17 cellular contexts compared by ENCODE assay signal in genomic region chr17:31521632-31522283, GRCh38.
DNase-seq lines count a peak whose midpoint lies in the region; ATAC-seq and TF ChIP-seq lines count a peak whose summit lies in the region.
"Had no signal": no experiment of that assay in that cellular context is flagged by ENCODE, and none has a peak within 500 bp of the region (broad histone marks: within the 10 kb centered on the region; RNA-seq: fewer than 3 reads in every experiment).

No MANE protein-coding gene starts in this region.

- peaks cover 6% of the 10 kb centered on the region for H3K4me1 Mint-ChIP-seq in activated CD8-positive, alpha-beta T cell treated with anti-CD3 and anti-CD28 coated beads for 36 hours (ENCODE audit: low read depth)
- H3K4me1 Mint-ChIP-seq in activated CD8-positive, alpha-beta T cell treated with anti-CD3 and anti-CD28 coated beads, Interleukin-2, amount 10 ng/mL, durations not matched to agents 7 days and 5 days (ENCODE audit: low read depth): peaks cover 6% of the 10 kb centered on the region
- H3K4me1 Mint-ChIP-seq in glutamatergic neuron (ENCODE audit: low read depth, unreplicated experiment): peaks cover 5% of the 10 kb centered on the region

- H3K4me1 ChIP-seq in Panc1 (ENCODE audit: control insufficient read depth, insufficient read depth, low read length) (no peaks in the 10 kb centered on the region), gastrocnemius medialis (no peaks in the 10 kb centered on the region)

- ATAC-seq in activated CD8-positive, alpha-beta T cell treated with anti-CD3 and anti-CD28 coated beads for 36 hours: no peak
- no peak for ATAC-seq in activated CD8-positive, alpha-beta T cell treated with anti-CD3 and anti-CD28 coated beads, Interleukin-2, amount 10 ng/mL, durations not matched to agents 7 days and 5 days
- ATAC-seq in Panc1 (no peak), gastrocnemius medialis (no peak)
- ATAC-seq: PC-3 had no signal

- no TSS peak for BruUV-seq in Panc1 (replicated peaks; lab: Mats Ljungman, UMichigan)

- H3K4me3 ChIP-seq in Panc1 (ENCODE audit: low read depth in 2 of 2, low read length in 2 of 2): no peak overlapping the region
- H3K4me3 ChIP-seq in gastrocnemius medialis: no peak overlapping the region

- intact Hi-C loops in activated CD8-positive, alpha-beta T cell treated with anti-CD3 and anti-CD28 coated beads for 36 hours (cut with micrococcal nuclease): no loop called here
- intact Hi-C loops in Panc1 (cut with micrococcal nuclease; ENCODE audit: unreplicated experiment) (no loop called here), posterior vena cava (cut with DNase I) (no loop called here), gastrocnemius medialis (cut with DNase I; ENCODE audit: low total_unique reads) (no loop called here)

- H3K27me3 Mint-ChIP-seq in activated CD8-positive, alpha-beta T cell treated with anti-CD3 and anti-CD28 coated beads for 36 hours: no peaks in the 10 kb centered on the region
- no peaks in the 10 kb centered on the region for H3K27me3 Mint-ChIP-seq in activated CD8-positive, alpha-beta T cell treated with anti-CD3 and anti-CD28 coated beads, Interleukin-2, amount 10 ng/mL, durations not matched to agents 7 days and 5 days (ENCODE audit: low read depth)
- H3K27me3 Mint-ChIP-seq in glutamatergic neuron (ENCODE audit: unreplicated experiment): peaks cover 2% of the 10 kb centered on the region
- H3K27me3 Mint-ChIP-seq: IgD-negative memory B cell had no signal

- no peaks in the 10 kb centered on the region for H3K9me3 ChIP-seq in Panc1 (ENCODE audit: control insufficient read depth, insufficient read depth, low read depth, low read length)
- no peaks in the 10 kb centered on the region for H3K9me3 ChIP-seq in gastrocnemius medialis

- H3K9me3 Mint-ChIP-seq in activated CD8-positive, alpha-beta T cell treated with anti-CD3 and anti-CD28 coated beads for 36 hours: no peaks in the 10 kb centered on the region
- no peaks in the 10 kb centered on the region for H3K9me3 Mint-ChIP-seq in activated CD8-positive, alpha-beta T cell treated with anti-CD3 and anti-CD28 coated beads, Interleukin-2, amount 10 ng/mL, durations not matched to agents 7 days and 5 days (ENCODE audit: insufficient read depth)
- peaks cover 3% of the 10 kb centered on the region for H3K9me3 Mint-ChIP-seq in glutamatergic neuron (ENCODE audit: unreplicated experiment)
- H3K9me3 Mint-ChIP-seq: IgD-negative memory B cell had no signal

- POLR2A ChIA-PET in activated CD8-positive, alpha-beta T cell treated with anti-CD3 and anti-CD28 coated beads for 36 hours (lab: Charles Lee): interaction anchor here (1.2 to 3.9 kb wide), 3 partner anchors 11 to 84 kb away, joined by 3 to 24 read pairs (median 3); no protein-coding TSS in a partner anchor
- POLR2A ChIA-PET in activated CD8-positive, alpha-beta T cell treated with anti-CD3 and anti-CD28 coated beads, Interleukin-2, amount 10 ng/mL, durations not matched to agents 7 days and 5 days (lab: Charles Lee): interaction anchor here (1.0 kb wide), 1 partner anchor 8 kb away, joined by 4 read pairs; no protein-coding TSS in a partner anchor
- POLR2A ChIA-PET in Panc1 (lab: Charles Lee): interaction anchor here (0.5 kb wide), 1 partner anchor 782 kb away, joined by 4 read pairs; no protein-coding TSS in a partner anchor

- peak overlapping the region; percentile 20 for H3K27ac Mint-ChIP-seq in activated CD8-positive, alpha-beta T cell treated with anti-CD3 and anti-CD28 coated beads for 36 hours
- H3K27ac Mint-ChIP-seq in activated CD8-positive, alpha-beta T cell treated with anti-CD3 and anti-CD28 coated beads, Interleukin-2, amount 10 ng/mL, durations not matched to agents 7 days and 5 days: no peak overlapping the region
- no peak overlapping the region for H3K27ac Mint-ChIP-seq in glutamatergic neuron (ENCODE audit: unreplicated experiment)
- H3K27ac Mint-ChIP-seq: CD14-positive monocyte had no signal

- H3K4me3 Mint-ChIP-seq in activated CD8-positive, alpha-beta T cell treated with anti-CD3 and anti-CD28 coated beads for 36 hours: no peak overlapping the region
- no peak overlapping the region for H3K4me3 Mint-ChIP-seq in activated CD8-positive, alpha-beta T cell treated with anti-CD3 and anti-CD28 coated beads, Interleukin-2, amount 10 ng/mL, durations not matched to agents 7 days and 5 days
- H3K4me3 Mint-ChIP-seq in glutamatergic neuron (ENCODE audit: unreplicated experiment): no peak overlapping the region
- H3K4me3 Mint-ChIP-seq: CD14-positive monocyte had no signal

- in situ Hi-C loops in Panc1 (cut with HindIII; ENCODE audit: low pct_unique_long_range_greater_than_20kb, low sequenced_read_pairs) (no loop called here), gastrocnemius medialis (cut with MboI; ENCODE audit: low sequenced_read_pairs in 4 of 4) (loop anchor here in 1 of 4 donors (5.0 kb wide), 1 partner anchor 79 kb away; no protein-coding TSS in a partner anchor)

- no peak for DNase-seq in activated CD8-positive, alpha-beta T cell treated with anti-CD3 and anti-CD28 coated beads for 36 hours
- no peak for DNase-seq in activated CD8-positive, alpha-beta T cell treated with anti-CD3 and anti-CD28 coated beads, Interleukin-2, amount 10 ng/mL, durations not matched to agents 7 days and 5 days
- DNase-seq in Panc1 (ENCODE audit: low read depth, low spot score) (no peak), glutamatergic neuron (peak; percentile 4), posterior vena cava (ENCODE audit: low spot score) (peak; percentile 58), NAMALWA (ENCODE audit: low spot score) (no peak), occipital lobe (lab: John Stamatoyannopoulos, UW) (no peak), gastrocnemius medialis (no peak)
- DNase-seq: AML-193, NCI-H1105 treated with DMSO at 0.1 percent for 48 hours, NCI-H1694, NCI-H510A, NCI-H748 treated with DMSO at 0.1 percent for 48 hours, PC-3 had no signal

- H3K36me3 ChIP-seq in Panc1 (ENCODE audit: control insufficient read depth, insufficient read depth, low read length): no peaks in the 10 kb centered on the region
- H3K36me3 ChIP-seq in gastrocnemius medialis: no peaks in the 10 kb centered on the region

- CTCF ChIA-PET in activated CD8-positive, alpha-beta T cell treated with anti-CD3 and anti-CD28 coated beads for 36 hours (lab: Charles Lee): interaction anchor here (5.0 to 6.4 kb wide), 3 partner anchors 11 to 132 kb away, joined by 31 to 68 read pairs (median 41); partner anchors contain the start of gene RAB11FIP4
- CTCF ChIA-PET in activated CD8-positive, alpha-beta T cell treated with anti-CD3 and anti-CD28 coated beads, Interleukin-2, amount 10 ng/mL, durations not matched to agents 7 days and 5 days (lab: Charles Lee): interaction anchor here (1.0 to 3.1 kb wide), 4 partner anchors 28 to 132 kb away, joined by 4 to 9 read pairs (median 4); no protein-coding TSS in a partner anchor
- CTCF ChIA-PET in Panc1 (lab: Charles Lee): interaction anchor here (0.6 to 1.0 kb wide), 3 partner anchors 77 to 326 kb away, joined by 3 to 9 read pairs (median 4); no protein-coding TSS in a partner anchor

- peaks cover 24% of the 10 kb centered on the region for H3K36me3 Mint-ChIP-seq in activated CD8-positive, alpha-beta T cell treated with anti-CD3 and anti-CD28 coated beads for 36 hours (ENCODE audit: low read depth)
- H3K36me3 Mint-ChIP-seq in activated CD8-positive, alpha-beta T cell treated with anti-CD3 and anti-CD28 coated beads, Interleukin-2, amount 10 ng/mL, durations not matched to agents 7 days and 5 days (ENCODE audit: low read depth): peaks cover 46% of the 10 kb centered on the region
- H3K36me3 Mint-ChIP-seq in glutamatergic neuron (ENCODE audit: unreplicated experiment): no peaks in the 10 kb centered on the region

- TF ChIP-seq CTCF in activated CD8-positive, alpha-beta T cell treated with anti-CD3 and anti-CD28 coated beads for 36 hours (IDR thresholded peaks at IDR 0.05): no peak
- TF ChIP-seq CTCF in Panc1 (IDR thresholded peaks at IDR 0.05) (peak; percentile 34), glutamatergic neuron (IDR thresholded peaks at IDR 0.05; ENCODE audit: partially characterized antibody, unreplicated experiment) (no peak), gastrocnemius medialis (IDR thresholded peaks at IDR 0.05 in 4 of 5, conservative IDR thresholded peaks at IDR 0.05 in 1 of 5) (no peak)

- no peak overlapping the region for H3K27ac ChIP-seq in Panc1 (ENCODE audit: low read length)
- H3K27ac ChIP-seq in gastrocnemius medialis: no peak overlapping the region
- H3K27ac ChIP-seq: 22Rv1 had no signal

- H3K27me3 ChIP-seq in Panc1 (ENCODE audit: control insufficient read depth, insufficient read depth, low read length) (no peaks in the 10 kb centered on the region), gastrocnemius medialis (no peaks in the 10 kb centered on the region)

- no peak for TF ChIP-seq POLR2A in gastrocnemius medialis (IDR thresholded peaks at IDR 0.05)

Comparison
In these comparisons a context has a peak if more than half of its experiments do, and no peak if none do; other contexts are left out.
1. DNase-seq: peak in glutamatergic neuron (single experiment) and posterior vena cava (single experiment); none in activated CD8-positive, alpha-beta T cell treated with anti-CD3 and anti-CD28 coated beads for 36 hours (single experiment), activated CD8-positive, alpha-beta T cell treated with anti-CD3 and anti-CD28 coated beads, Interleukin-2, amount 10 ng/mL, durations not matched to agents 7 days and 5 days (single experiment), Panc1 (single experiment), NAMALWA (single experiment), occipital lobe (single experiment) and gastrocnemius medialis (0 of 2).